In the genomic region with DNA sequence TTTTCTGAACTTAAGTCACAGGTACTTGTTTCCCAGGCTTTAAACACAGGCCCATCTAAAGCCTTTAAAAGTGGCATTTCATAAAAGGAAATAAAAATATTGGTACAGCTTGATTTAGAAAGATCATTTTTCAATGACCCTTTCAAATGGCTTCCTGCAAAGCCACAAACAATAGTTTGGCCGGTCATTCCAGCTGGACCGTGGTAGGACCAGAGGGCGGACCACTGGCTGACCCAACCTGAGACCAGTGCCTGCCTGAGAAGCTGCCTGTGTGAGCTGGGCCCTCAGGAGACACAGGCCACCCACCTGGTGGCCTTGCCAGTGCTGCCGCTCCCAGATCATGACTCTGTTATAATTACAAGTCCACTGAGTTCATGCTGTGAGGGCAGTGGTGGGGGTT, we compare ENCODE assay signal across 20 cellular contexts.
DNase-seq lines count a peak whose midpoint lies in the region; ATAC-seq and TF ChIP-seq lines count a peak whose summit lies in the region.
"Had no signal": no experiment of that assay in that cellular context is flagged by ENCODE, and none has a peak within 500 bp of the region (broad histone marks: within the 10 kb centered on the region; RNA-seq: fewer than 3 reads in every experiment).

No MANE protein-coding gene starts in this region.

- CTCF ChIA-PET in Panc1 (lab: Charles Lee) = no interaction called here

- H3K27ac ChIP-seq in Karpas-422 (ENCODE audit: low read length) (peak overlapping the region; percentile 29; the same call in 1 of the 2 replicates), Panc1 (ENCODE audit: low read length) (peak overlapping the region; percentile 29), dorsolateral prefrontal cortex (peak overlapping the region in 31 of 59 donors; percentile 1 to 76 (median 30)), gastrocnemius medialis (peak overlapping the region in 3 of 4 donors; percentile 54 to 62 (median 55))
- H3K27ac ChIP-seq: A549, GM23248 had no signal

- peaks cover 70% of the 10 kb centered on the region for H3K79me2 ChIP-seq in Karpas-422 (ENCODE audit: low read length)

- no peaks in the 10 kb centered on the region for H3K27me3 ChIP-seq in Karpas-422 (ENCODE audit: low read length)
- no peaks in the 10 kb centered on the region for H3K27me3 ChIP-seq in Panc1 (ENCODE audit: control insufficient read depth, insufficient read depth, low read length)
- H3K27me3 ChIP-seq in dorsolateral prefrontal cortex = no peaks in the 10 kb centered on the region
- no peaks in the 10 kb centered on the region for H3K27me3 ChIP-seq in gastrocnemius medialis

- no TSS peak for BruUV-seq in Panc1 (replicated peaks; lab: Mats Ljungman, UMichigan)

- H4K20me1 ChIP-seq in Karpas-422 (ENCODE audit: insufficient read depth, low read depth, low read length) = no peaks in the 10 kb centered on the region

- H3K4me1 ChIP-seq in Karpas-422 (ENCODE audit: low read length) = peaks cover 19% of the 10 kb centered on the region
- peaks cover 6% of the 10 kb centered on the region; the same call in 1 of the 2 replicates for H3K4me1 ChIP-seq in Panc1 (ENCODE audit: control insufficient read depth, insufficient read depth, low read length)
- H3K4me1 ChIP-seq in gastrocnemius medialis = peaks cover 19 to 40% of the 10 kb centered on the region in 2 donors
- H3K4me1 ChIP-seq: A549, Caco-2 had no signal

- no peak overlapping the region for H3K4me2 ChIP-seq in Karpas-422 (ENCODE audit: low read depth, low read length, poor library complexity, severe bottlenecking)
- H3K4me2 ChIP-seq: A549 had no signal

- no peak overlapping the region for H3K9ac ChIP-seq in Karpas-422 (ENCODE audit: low read length)
- H3K9ac ChIP-seq: GM23248 had no signal

- no peak overlapping the region for H2AFZ ChIP-seq in Karpas-422 (ENCODE audit: low read length)
- H2AFZ ChIP-seq: GM23248 had no signal

- DNase-seq in Karpas-422 (no peak), Panc1 (ENCODE audit: low read depth, low spot score) (no peak), dorsolateral prefrontal cortex (no peak), gastrocnemius medialis (no peak), DMS153 (lab: John Stamatoyannopoulos, UW) (no peak)
- DNase-seq: Caco-2; CD4-positive, alpha-beta T cell; GDM1; GM23248; MM.1S; NCI-H1092; NCI-H1436 treated with DMSO at 0.1 percent for 48 hours; NCI-H2081; NCI-H2171 treated with DMSO at 0.1 percent for 48 hours; NCI-H446 treated with DMSO at 0.1 percent for 48 hours; Right ventricle myocardium superior had no signal

- no peak for ATAC-seq in Panc1
- no peak for ATAC-seq in gastrocnemius medialis
- no peak for ATAC-seq in HG02763 (IDR thresholded peaks at IDR 0.05; ENCODE audit: unreplicated experiment)
- ATAC-seq in HG02852 (IDR thresholded peaks at IDR 0.05; ENCODE audit: unreplicated experiment) = no peak
- ATAC-seq: A549 had no signal

- H3K9me2 ChIP-seq in Karpas-422 (replicated peaks; ENCODE audit: insufficient read depth, low read length) = no peaks in the 10 kb centered on the region

- intact Hi-C loops in Panc1 (cut with micrococcal nuclease; ENCODE audit: unreplicated experiment) = no loop called here
- intact Hi-C loops in dorsolateral prefrontal cortex (cut with DNase I) = no loop called here
- intact Hi-C loops in gastrocnemius medialis (cut with DNase I; ENCODE audit: low total_unique reads) = no loop called here

- TF ChIP-seq CTCF in Panc1 (IDR thresholded peaks at IDR 0.05) = no peak
- TF ChIP-seq CTCF in dorsolateral prefrontal cortex (IDR thresholded peaks at IDR 0.05 in 54 of 56, conservative IDR thresholded peaks at IDR 0.05 in 2 of 56; ENCODE audit: low read depth in 1 of 56, partially characterized antibody in 56 of 56) = no peak
- TF ChIP-seq CTCF in gastrocnemius medialis (IDR thresholded peaks at IDR 0.05 in 4 of 5, conservative IDR thresholded peaks at IDR 0.05 in 1 of 5) = no peak

- POLR2A ChIA-PET in Panc1 (lab: Charles Lee) = no interaction called here

- H3K36me3 ChIP-seq in Karpas-422 (ENCODE audit: insufficient read depth, low read length) = peaks cover 10% of the 10 kb centered on the region; the same call in 1 of the 2 replicates
- no peaks in the 10 kb centered on the region; the same call in 1 of the 2 replicates for H3K36me3 ChIP-seq in Panc1 (ENCODE audit: control insufficient read depth, insufficient read depth, low read length)
- no peaks in the 10 kb centered on the region for H3K36me3 ChIP-seq in gastrocnemius medialis
- H3K36me3 ChIP-seq: HAP-1 had no signal

- no peak for TF ChIP-seq POLR2A in gastrocnemius medialis (IDR thresholded peaks at IDR 0.05)

- in situ Hi-C loops in Panc1 (cut with HindIII; ENCODE audit: low pct_unique_long_range_greater_than_20kb, low sequenced_read_pairs) (no loop called here), gastrocnemius medialis (cut with MboI; ENCODE audit: low sequenced_read_pairs in 4 of 4) (no loop called here)

- H3K4me3 ChIP-seq in Karpas-422 (ENCODE audit: low read length) = no peak overlapping the region
- no peak overlapping the region for H3K4me3 ChIP-seq in Panc1 (ENCODE audit: low read depth in 2 of 2, low read length in 2 of 2)
- H3K4me3 ChIP-seq in dorsolateral prefrontal cortex = no peak overlapping the region
- H3K4me3 ChIP-seq in gastrocnemius medialis = no peak overlapping the region
- H3K4me3 ChIP-seq: A549, GM23248, HAP-1 had no signal

- H3K9me3 ChIP-seq in Karpas-422 (ENCODE audit: low read length) (no peaks in the 10 kb centered on the region), Panc1 (ENCODE audit: control insufficient read depth, insufficient read depth, low read depth, low read length) (no peaks in the 10 kb centered on the region), gastrocnemius medialis (no peaks in the 10 kb centered on the region)
- H3K9me3 ChIP-seq: A549, Caco-2, HAP-1 had no signal
